ENCODE assay signal across 9 cellular contexts in genomic region chr20:10647471-10647870, GRCh38. TPM values are rescaled to one million over a fixed set of nuclear protein-coding genes. Genes with fewer than 3 reads are reported as not detected.
DNase-seq lines count a peak whose midpoint lies in the region; ATAC-seq and TF ChIP-seq lines count a peak whose summit lies in the region.
"Had no signal": no experiment of that assay in that cellular context is flagged by ENCODE, and none has a peak within 500 bp of the region (broad histone marks: within the 10 kb centered on the region; RNA-seq: fewer than 3 reads in every experiment).

No MANE protein-coding gene starts in this region.

- H3K27ac Mint-ChIP-seq in CD4-positive, alpha-beta T cell, result no peak overlapping the region
- H3K27ac Mint-ChIP-seq in activated T-helper 1 cell treated with anti-CD3 and anti-CD28 coated beads, Interleukin-12 subunit alpha, Interleukin-12 subunit beta, Interleukin-2, Interleukin-4 antibody, amounts not matched to agents 30 ng/mL and 10 ng/mL and 1 ng/mL, durations not matched to agents 14 hours and 24 hours and 36 hours, result no peak overlapping the region

- peaks cover 0 to 96% of the 10 kb centered on the region in 2 donors for H3K36me3 ChIP-seq in gastroesophageal sphincter
- H3K36me3 ChIP-seq in thyroid gland, result peaks cover 71 to 89% of the 10 kb centered on the region in 2 donors

- CTCF ChIA-PET in CD4-positive, alpha-beta T cell (lab: Charles Lee), result no interaction called here

- H3K9me3 ChIP-seq in gastroesophageal sphincter (no peaks in the 10 kb centered on the region), thyroid gland (no peaks in the 10 kb centered on the region)
- no peaks in the 10 kb centered on the region for H3K9me3 ChIP-seq in CD4-positive, alpha-beta T cell (ENCODE audit: control insufficient read depth, low read length)

- no peak for TF ChIP-seq EP300 in gastroesophageal sphincter (IDR thresholded peaks at IDR 0.05)

- peaks cover 6% of the 10 kb centered on the region for H3K27me3 Mint-ChIP-seq in CD4-positive, alpha-beta T cell
- H3K27me3 Mint-ChIP-seq in activated T-helper 1 cell treated with anti-CD3 and anti-CD28 coated beads, Interleukin-12 subunit alpha, Interleukin-12 subunit beta, Interleukin-2, Interleukin-4 antibody, amounts not matched to agents 30 ng/mL and 10 ng/mL and 1 ng/mL, durations not matched to agents 14 hours and 24 hours and 36 hours (ENCODE audit: insufficient read depth), result peaks cover 2% of the 10 kb centered on the region

- H3K36me3 Mint-ChIP-seq in CD4-positive, alpha-beta T cell (ENCODE audit: low read depth), result no peaks in the 10 kb centered on the region
- H3K36me3 Mint-ChIP-seq in activated T-helper 1 cell treated with anti-CD3 and anti-CD28 coated beads, Interleukin-12 subunit alpha, Interleukin-12 subunit beta, Interleukin-2, Interleukin-4 antibody, amounts not matched to agents 30 ng/mL and 10 ng/mL and 1 ng/mL, durations not matched to agents 14 hours and 24 hours and 36 hours (ENCODE audit: low read depth), result no peaks in the 10 kb centered on the region

- H3K9me3 Mint-ChIP-seq in CD4-positive, alpha-beta T cell, result no peaks in the 10 kb centered on the region
- no peaks in the 10 kb centered on the region for H3K9me3 Mint-ChIP-seq in activated T-helper 1 cell treated with anti-CD3 and anti-CD28 coated beads, Interleukin-12 subunit alpha, Interleukin-12 subunit beta, Interleukin-2, Interleukin-4 antibody, amounts not matched to agents 30 ng/mL and 10 ng/mL and 1 ng/mL, durations not matched to agents 14 hours and 24 hours and 36 hours

- no peaks in the 10 kb centered on the region for H3K4me1 Mint-ChIP-seq in CD4-positive, alpha-beta T cell (ENCODE audit: low read depth)
- H3K4me1 Mint-ChIP-seq in activated T-helper 1 cell treated with anti-CD3 and anti-CD28 coated beads, Interleukin-12 subunit alpha, Interleukin-12 subunit beta, Interleukin-2, Interleukin-4 antibody, amounts not matched to agents 30 ng/mL and 10 ng/mL and 1 ng/mL, durations not matched to agents 14 hours and 24 hours and 36 hours (ENCODE audit: low read depth), result peaks cover 5% of the 10 kb centered on the region

- WGBS in gastroesophageal sphincter (ENCODE audit: low coverage in 1 of 2), 2 donors, result 41 to 81% methylated on average over 3 to 6 of the region's 9 CpGs
- 69 to 77% methylated on average over 9 of the region's 9 CpGs for WGBS in thyroid gland, 2 donors

- TF ChIP-seq CTCF in GM20000 (IDR thresholded peaks at IDR 0.05; ENCODE audit: extremely low read depth, missing control alignments) (no peak), gastroesophageal sphincter (IDR thresholded peaks at IDR 0.05) (peak in 1 of 4 experiments; percentile 28), thyroid gland (IDR thresholded peaks at IDR 0.05) (no peak)
- no peak for TF ChIP-seq CTCF in CD4-positive, alpha-beta T cell (IDR thresholded peaks at IDR 0.05)

- no peak overlapping the region for H3K4me3 Mint-ChIP-seq in CD4-positive, alpha-beta T cell
- no peak overlapping the region for H3K4me3 Mint-ChIP-seq in activated T-helper 1 cell treated with anti-CD3 and anti-CD28 coated beads, Interleukin-12 subunit alpha, Interleukin-12 subunit beta, Interleukin-2, Interleukin-4 antibody, amounts not matched to agents 30 ng/mL and 10 ng/mL and 1 ng/mL, durations not matched to agents 14 hours and 24 hours and 36 hours

- H3K27ac ChIP-seq in gastroesophageal sphincter (peak overlapping the region in 2 of 4 donors; percentile 21 to 43), thyroid gland (peak overlapping the region in 1 of 3 donors; percentile 21)
- H3K27ac ChIP-seq in CD4-positive, alpha-beta T cell (ENCODE audit: low read depth, low read length), result no peak overlapping the region

- peak; percentile 32 for ATAC-seq in gastroesophageal sphincter
- ATAC-seq in CD4-positive, alpha-beta T cell (ENCODE audit: poor library complexity), result no peak
- ATAC-seq in GM19463 (IDR thresholded peaks at IDR 0.05; ENCODE audit: unreplicated experiment), result no peak

- DNase-seq in AG08395 (ENCODE audit: low spot score) (peak; percentile 8), GM20000 (ENCODE audit: low spot score) (peak; percentile 37), SK-N-DZ (ENCODE audit: low spot score) (peak; percentile 46), thyroid gland (no peak)
- DNase-seq in CD4-positive, alpha-beta T cell, result no peak
- DNase-seq in activated T-helper 1 cell treated with anti-CD3 and anti-CD28 coated beads, Interleukin-12 subunit alpha, Interleukin-12 subunit beta, Interleukin-2, Interleukin-4 antibody, amounts not matched to agents 30 ng/mL and 10 ng/mL and 1 ng/mL, durations not matched to agents 14 hours and 24 hours and 36 hours (ENCODE audit: low spot score), result no peak
- DNase-seq: Right ventricle myocardium superior had no signal

- intact Hi-C loops in CD4-positive, alpha-beta T cell (cut with DNase I, micrococcal nuclease), result no loop called here
- intact Hi-C loops in activated T-helper 1 cell treated with anti-CD3 and anti-CD28 coated beads, Interleukin-12 subunit alpha, Interleukin-12 subunit beta, Interleukin-2, Interleukin-4 antibody, amounts not matched to agents 30 ng/mL and 10 ng/mL and 1 ng/mL, durations not matched to agents 14 hours and 24 hours and 36 hours (cut with micrococcal nuclease), result no loop called here
- intact Hi-C loops in thyroid gland (cut with DNase I), result no loop called here

- H3K4me3 ChIP-seq in gastroesophageal sphincter (no peak overlapping the region), thyroid gland (replicated peaks in 1 of 3) (no peak overlapping the region)

- H3K4me1 ChIP-seq in gastroesophageal sphincter, result peaks cover 0 to 28% (median 0%) of the 10 kb centered on the region in 3 donors
- H3K4me1 ChIP-seq in thyroid gland, result peaks cover 11 to 45% of the 10 kb centered on the region in 2 donors

- H3K27me3 ChIP-seq in gastroesophageal sphincter (no peaks in the 10 kb centered on the region), thyroid gland (no peaks in the 10 kb centered on the region)
- peaks cover 3% of the 10 kb centered on the region for H3K27me3 ChIP-seq in CD4-positive, alpha-beta T cell (ENCODE audit: control insufficient read depth, insufficient read depth, low read length)

- POLR2A ChIA-PET in CD4-positive, alpha-beta T cell (lab: Charles Lee), result no interaction called here

- TF ChIP-seq POLR2A in gastroesophageal sphincter (IDR thresholded peaks at IDR 0.05), result no peak
- no peak for TF ChIP-seq POLR2A in thyroid gland (IDR thresholded peaks at IDR 0.05)

RNA-seq across cellular contexts. Expression of gene JAG1, which starts 26.3 kb away (rescaled TPM):
- 2.2 and 4.0 TPM in 2 replicates for polyA plus RNA-seq in SK-N-DZ (2014; cell fraction: cytosol; rRNA removed)
- polyA plus RNA-seq in SK-N-DZ (2014; cell fraction: nucleus; rRNA removed), result 3.8 and 7.9 TPM in 2 replicates
- total RNA-seq in gastroesophageal sphincter, result 10 to 100 TPM; 34.3 to 81.9 (median 45.7) TPM
- 1 to 10 TPM in 1 of 2 experiments, under 1 TPM in 1; 0.77 to 1.2 TPM for total RNA-seq in CD4-positive, alpha-beta T cell
- total RNA-seq in activated T-helper 1 cell treated with anti-CD3 and anti-CD28 coated beads, Interleukin-12 subunit alpha, Interleukin-12 subunit beta, Interleukin-2, Interleukin-4 antibody, amounts not matched to agents 30 ng/mL and 10 ng/mL and 1 ng/mL, durations not matched to agents 14 hours and 24 hours and 36 hours, result 1.3 and 1.4 TPM in 2 replicates
- 10 to 100 TPM; 41.2 to 67.9 (median 46.2) TPM for total RNA-seq in thyroid gland

Comparison
In these comparisons a context has a peak if more than half of its experiments do, and no peak if none do; other contexts are left out.
1. DNase-seq: peak in AG08395 (single experiment), GM20000 (single experiment) and SK-N-DZ (single experiment); none in CD4-positive, alpha-beta T cell (0 of 10), activated T-helper 1 cell treated with anti-CD3 and anti-CD28 coated beads, Interleukin-12 subunit alpha, Interleukin-12 subunit beta, Interleukin-2, Interleukin-4 antibody, amounts not matched to agents 30 ng/mL and 10 ng/mL and 1 ng/mL, durations not matched to agents 14 hours and 24 hours and 36 hours (single experiment) and thyroid gland (0 of 2).
2. RNA of gene JAG1, which starts 26.3 kb away (total RNA-seq): 41.2 to 67.9 TPM in thyroid gland and 34.3 to 81.9 TPM in gastroesophageal sphincter; 1.3 to 1.4 TPM in activated T-helper 1 cell treated with anti-CD3 and anti-CD28 coated beads, Interleukin-12 subunit alpha, Interleukin-12 subunit beta, Interleukin-2, Interleukin-4 antibody, amounts not matched to agents 30 ng/mL and 10 ng/mL and 1 ng/mL, durations not matched to agents 14 hours and 24 hours and 36 hours and 0.77 to 1.2 TPM in CD4-positive, alpha-beta T cell; every median in the first group is over 10 times any median in the second.